In genomic region chr3:194769020-194769643, GRCh38 we compare ENCODE assay signal across 8 cellular contexts.
A peak's percentile ranks its signal among the peaks of the same experiment; 100 is the strongest.
DNase-seq lines count a peak whose midpoint lies in the region; ATAC-seq, FAIRE-seq and TF ChIP-seq lines count a peak whose summit lies in the region.

No MANE protein-coding gene starts in this region.

- H3K4me3 ChIP-seq in HEK293 (ENCODE audit: low read depth, low read length) (peak overlapping the region; percentile 18), SK-N-SH (ENCODE audit: low read depth in 2 of 2, low read length in 1 of 2) (peak overlapping the region; percentile 38 to 43; a peak in 3 of 4 replicates), pancreas (peak overlapping the region in 3 of 4 donors; percentile 9 to 43 (median 39)), tibial artery (peak overlapping the region; percentile 30 to 43)

- H4K20me1 ChIP-seq in SK-N-SH (ENCODE audit: insufficient read depth), result no peaks in the 10 kb centered on the region

- DNase-seq in GM03348 (ENCODE audit: low spot score) (peak; percentile 94), MV-4-11 (lab: John Stamatoyannopoulos, UW) (peak; percentile 99), SK-N-SH (peak; percentile 92), Right ventricle myocardium superior (peak; percentile 94), pancreas (peak; percentile 83 to 97 (median 96)), tibial artery (peak; percentile 92 to 98)

- TF ChIP-seq CTCF in HEK293 (tag by site-specific recombination; IDR thresholded peaks at IDR 0.05) (no peak), SK-N-SH (IDR thresholded peaks at IDR 0.05) (no peak), pancreas (IDR thresholded peaks at IDR 0.05) (no peak), tibial artery (IDR thresholded peaks at IDR 0.05) (no peak)

- no peaks in the 10 kb centered on the region for H3K9me3 ChIP-seq in HEK293 (ENCODE audit: control insufficient read depth, insufficient read depth, low read depth, low read length)
- no peaks in the 10 kb centered on the region for H3K9me3 ChIP-seq in SK-N-SH
- H3K9me3 ChIP-seq in pancreas, result no peaks in the 10 kb centered on the region
- H3K9me3 ChIP-seq in tibial artery, result no peaks in the 10 kb centered on the region

- ATAC-seq in Right ventricle myocardium superior (ENCODE audit: poor library complexity) (peak; percentile 98), pancreas (peak; percentile 98 to 100 (median 100))

- H2AFZ ChIP-seq in SK-N-SH (ENCODE audit: low read depth), result peak overlapping the region; percentile 68; the same call in 1 of the 2 replicates

- POLR2A ChIA-PET in HEK293 (lab: Yijun Ruan, JAX) (interaction anchor here (0.7 to 1.0 kb wide), 5 partner anchors 10 to 97 kb away, joined by 3 to 6 read pairs (median 3); partner anchors contain the start of genes FAM43A and LSG1), SK-N-SH (lab: Yijun Ruan, JAX) (interaction anchor here (0.6 to 1.3 kb wide), 4 partner anchors 9 to 12 kb away, joined by 3 to 6 read pairs (median 4); no protein-coding TSS in a partner anchor)

- no peaks in the 10 kb centered on the region for H3K9me3 Mint-ChIP-seq in activated naive CD8-positive, alpha-beta T cell (ENCODE audit: low read depth)

- no peaks in the 10 kb centered on the region for H3F3A ChIP-seq in SK-N-SH (replicated peaks; ENCODE audit: insufficient read depth)

- CTCF ChIA-PET in HEK293 (lab: Yijun Ruan, JAX), result interaction anchor here (0.6 kb wide), 1 partner anchor 338 kb away, joined by 3 read pairs; no protein-coding TSS in a partner anchor
- CTCF ChIA-PET in SK-N-SH (lab: Yijun Ruan, JAX), result interaction anchor here (1.0 to 1.2 kb wide), 2 partner anchors 11 to 338 kb away, joined by 3 read pairs; no protein-coding TSS in a partner anchor

- intact Hi-C loops in Right ventricle myocardium superior (cut with DNase I), result no loop called here
- intact Hi-C loops in pancreas (cut with DNase I), result no loop called here
- intact Hi-C loops in tibial artery (cut with DNase I; ENCODE audit: low total_unique reads), result no loop called here

- WGBS in SK-N-SH (ENCODE audit: low lambda C conversion rate), result 22% methylated on average over 15 of the region's 16 CpGs
- WGBS in pancreas, 2 donors, result 0 to 2% methylated on average over 16 of the region's 16 CpGs

- H3K4me1 Mint-ChIP-seq in activated naive CD8-positive, alpha-beta T cell (ENCODE audit: low read depth), result peaks cover 23% of the 10 kb centered on the region

- peak overlapping the region; percentile 49 for H3K4me2 ChIP-seq in SK-N-SH

- H3K4me3 Mint-ChIP-seq in activated naive CD8-positive, alpha-beta T cell, result peak overlapping the region; percentile 88

- H3K27me3 ChIP-seq in SK-N-SH (ENCODE audit: insufficient read depth) (no peaks in the 10 kb centered on the region), pancreas (no peaks in the 10 kb centered on the region), tibial artery (peaks cover 0 to 7% of the 10 kb centered on the region in 2 donors)

- H3K27ac ChIP-seq in HEK293 (ENCODE audit: extremely low read depth, low read depth, low read length) (no peak overlapping the region), SK-N-SH (ENCODE audit: low read depth in 2 of 2, low read length in 1 of 2) (peak overlapping the region in 1 of 2 experiments; percentile 75; a peak in 2 of 4 replicates), pancreas (peak overlapping the region in 1 of 4 donors; percentile 4), tibial artery (no peak overlapping the region)

- H3K79me2 ChIP-seq in SK-N-SH (ENCODE audit: insufficient read depth), result no peaks in the 10 kb centered on the region

- H3K27ac Mint-ChIP-seq in activated naive CD8-positive, alpha-beta T cell, result peak overlapping the region; percentile 94

- no peaks in the 10 kb centered on the region for H3K27me3 Mint-ChIP-seq in activated naive CD8-positive, alpha-beta T cell

- H3K4me1 ChIP-seq in HEK293 (ENCODE audit: control insufficient read depth, insufficient read depth, low read length) (no peaks in the 10 kb centered on the region), SK-N-SH (ENCODE audit: control insufficient read depth in 1 of 2, insufficient read depth in 2 of 2, low read depth in 1 of 2, low read length in 1 of 2) (peaks cover 7 to 9% of the 10 kb centered on the region in 2 experiments; a peak in 3 of 4 replicates), pancreas (peaks cover 0 to 5% (median 0%) of the 10 kb centered on the region in 3 donors), tibial artery (peaks cover 0 to 28% (median 11%) of the 10 kb centered on the region in 4 donors)

- TF ChIP-seq RAD21 in SK-N-SH (IDR thresholded peaks at IDR 0.05; ENCODE audit: low read length), result no peak

- H3K36me3 Mint-ChIP-seq in activated naive CD8-positive, alpha-beta T cell, result no peaks in the 10 kb centered on the region

- no peak overlapping the region for H3K9ac ChIP-seq in SK-N-SH

- FAIRE-seq in pancreas (lab: Jason Lieb, UNC), result peak; percentile 95

- no peak for TF ChIP-seq EP300 in SK-N-SH (IDR thresholded peaks at IDR 0.05; ENCODE audit: borderline replicate concordance in 1 of 2, low read depth in 1 of 2, low read length in 1 of 2)

- no peaks in the 10 kb centered on the region for H3K36me3 ChIP-seq in HEK293 (ENCODE audit: control insufficient read depth in 2 of 2, insufficient read depth in 1 of 2, low read length in 2 of 2)
- no peaks in the 10 kb centered on the region for H3K36me3 ChIP-seq in SK-N-SH (replicated peaks in 1 of 2; ENCODE audit: control insufficient read depth in 1 of 2, insufficient read depth in 2 of 2, low read length in 1 of 2)
- H3K36me3 ChIP-seq in pancreas, result no peaks in the 10 kb centered on the region
- no peaks in the 10 kb centered on the region for H3K36me3 ChIP-seq in tibial artery

- no peaks in the 10 kb centered on the region for H3K9me2 ChIP-seq in SK-N-SH

TF ChIP-seq in HEK293, 187 proteins besides CTCF, POLR2A, EP300 and RAD21 (continues in another document):
- TF ChIP-seq ZNF704 (tag by site-specific recombination; IDR thresholded peaks at IDR 0.05), result no peak
- no peak for TF ChIP-seq AEBP2 (tag by site-specific recombination; IDR thresholded peaks at IDR 0.05; ENCODE audit: borderline replicate concordance)

TF ChIP-seq in SK-N-SH, 30 proteins besides CTCF, POLR2A, EP300 and RAD21:
- no peak for TF ChIP-seq USF1 (IDR thresholded peaks at IDR 0.05; ENCODE audit: borderline replicate concordance, low read depth)
- no peak for TF ChIP-seq GATA2 (CRISPR knock-in tag; IDR thresholded peaks at IDR 0.05)
- no peak for TF ChIP-seq ELF1 (IDR thresholded peaks at IDR 0.05)
- peak; percentile 28 for TF ChIP-seq CHD2 (IDR thresholded peaks at IDR 0.05; ENCODE audit: low read length, partially characterized antibody)
- peak; percentile 85 for TF ChIP-seq MXI1 (IDR thresholded peaks at IDR 0.05; ENCODE audit: low read depth, low read length)
- TF ChIP-seq IRF3 (IDR thresholded peaks at IDR 0.05; ENCODE audit: low read depth, low read length), result 0 out of 2 replicates have a peak, but pooled peaks have one; percentile 12
- TF ChIP-seq PBX3 (IDR thresholded peaks at IDR 0.05), result peak; percentile 97
- 0 out of 2 replicates have a peak, but pooled peaks have one; percentile 3 for TF ChIP-seq RCOR1 (IDR thresholded peaks at IDR 0.05; ENCODE audit: low read length)
